ENCODE assay signal across 1 cellular context in the genomic region with DNA sequence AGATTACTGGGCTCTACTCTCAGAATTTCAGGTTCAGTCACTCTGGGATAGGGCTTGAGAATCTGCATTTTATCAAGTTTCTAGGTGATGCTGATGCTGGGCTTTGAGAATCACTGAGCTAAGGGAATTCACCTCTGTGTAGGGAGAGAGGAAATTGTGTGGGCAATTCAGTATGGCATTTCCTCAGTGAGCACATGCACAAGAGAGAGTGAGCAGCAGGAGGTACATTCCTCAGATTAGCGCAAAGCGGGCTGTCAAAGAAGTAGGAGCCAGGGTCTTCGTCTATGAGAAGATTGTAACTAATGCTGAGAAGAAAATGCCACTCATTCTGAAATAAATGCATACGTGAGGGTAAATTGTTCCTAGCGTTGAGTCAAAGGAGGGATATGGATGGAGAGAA.
TF ChIP-seq lines count a peak whose summit lies in the region.

No MANE protein-coding gene starts in this region.

TF ChIP-seq in GM23338, 12 proteins besides CTCF, POLR2A, EP300 and RAD21:
- TF ChIP-seq JUNB (IDR thresholded peaks at IDR 0.05; ENCODE audit: unreplicated experiment): no peak
- TF ChIP-seq, protein P1, sequence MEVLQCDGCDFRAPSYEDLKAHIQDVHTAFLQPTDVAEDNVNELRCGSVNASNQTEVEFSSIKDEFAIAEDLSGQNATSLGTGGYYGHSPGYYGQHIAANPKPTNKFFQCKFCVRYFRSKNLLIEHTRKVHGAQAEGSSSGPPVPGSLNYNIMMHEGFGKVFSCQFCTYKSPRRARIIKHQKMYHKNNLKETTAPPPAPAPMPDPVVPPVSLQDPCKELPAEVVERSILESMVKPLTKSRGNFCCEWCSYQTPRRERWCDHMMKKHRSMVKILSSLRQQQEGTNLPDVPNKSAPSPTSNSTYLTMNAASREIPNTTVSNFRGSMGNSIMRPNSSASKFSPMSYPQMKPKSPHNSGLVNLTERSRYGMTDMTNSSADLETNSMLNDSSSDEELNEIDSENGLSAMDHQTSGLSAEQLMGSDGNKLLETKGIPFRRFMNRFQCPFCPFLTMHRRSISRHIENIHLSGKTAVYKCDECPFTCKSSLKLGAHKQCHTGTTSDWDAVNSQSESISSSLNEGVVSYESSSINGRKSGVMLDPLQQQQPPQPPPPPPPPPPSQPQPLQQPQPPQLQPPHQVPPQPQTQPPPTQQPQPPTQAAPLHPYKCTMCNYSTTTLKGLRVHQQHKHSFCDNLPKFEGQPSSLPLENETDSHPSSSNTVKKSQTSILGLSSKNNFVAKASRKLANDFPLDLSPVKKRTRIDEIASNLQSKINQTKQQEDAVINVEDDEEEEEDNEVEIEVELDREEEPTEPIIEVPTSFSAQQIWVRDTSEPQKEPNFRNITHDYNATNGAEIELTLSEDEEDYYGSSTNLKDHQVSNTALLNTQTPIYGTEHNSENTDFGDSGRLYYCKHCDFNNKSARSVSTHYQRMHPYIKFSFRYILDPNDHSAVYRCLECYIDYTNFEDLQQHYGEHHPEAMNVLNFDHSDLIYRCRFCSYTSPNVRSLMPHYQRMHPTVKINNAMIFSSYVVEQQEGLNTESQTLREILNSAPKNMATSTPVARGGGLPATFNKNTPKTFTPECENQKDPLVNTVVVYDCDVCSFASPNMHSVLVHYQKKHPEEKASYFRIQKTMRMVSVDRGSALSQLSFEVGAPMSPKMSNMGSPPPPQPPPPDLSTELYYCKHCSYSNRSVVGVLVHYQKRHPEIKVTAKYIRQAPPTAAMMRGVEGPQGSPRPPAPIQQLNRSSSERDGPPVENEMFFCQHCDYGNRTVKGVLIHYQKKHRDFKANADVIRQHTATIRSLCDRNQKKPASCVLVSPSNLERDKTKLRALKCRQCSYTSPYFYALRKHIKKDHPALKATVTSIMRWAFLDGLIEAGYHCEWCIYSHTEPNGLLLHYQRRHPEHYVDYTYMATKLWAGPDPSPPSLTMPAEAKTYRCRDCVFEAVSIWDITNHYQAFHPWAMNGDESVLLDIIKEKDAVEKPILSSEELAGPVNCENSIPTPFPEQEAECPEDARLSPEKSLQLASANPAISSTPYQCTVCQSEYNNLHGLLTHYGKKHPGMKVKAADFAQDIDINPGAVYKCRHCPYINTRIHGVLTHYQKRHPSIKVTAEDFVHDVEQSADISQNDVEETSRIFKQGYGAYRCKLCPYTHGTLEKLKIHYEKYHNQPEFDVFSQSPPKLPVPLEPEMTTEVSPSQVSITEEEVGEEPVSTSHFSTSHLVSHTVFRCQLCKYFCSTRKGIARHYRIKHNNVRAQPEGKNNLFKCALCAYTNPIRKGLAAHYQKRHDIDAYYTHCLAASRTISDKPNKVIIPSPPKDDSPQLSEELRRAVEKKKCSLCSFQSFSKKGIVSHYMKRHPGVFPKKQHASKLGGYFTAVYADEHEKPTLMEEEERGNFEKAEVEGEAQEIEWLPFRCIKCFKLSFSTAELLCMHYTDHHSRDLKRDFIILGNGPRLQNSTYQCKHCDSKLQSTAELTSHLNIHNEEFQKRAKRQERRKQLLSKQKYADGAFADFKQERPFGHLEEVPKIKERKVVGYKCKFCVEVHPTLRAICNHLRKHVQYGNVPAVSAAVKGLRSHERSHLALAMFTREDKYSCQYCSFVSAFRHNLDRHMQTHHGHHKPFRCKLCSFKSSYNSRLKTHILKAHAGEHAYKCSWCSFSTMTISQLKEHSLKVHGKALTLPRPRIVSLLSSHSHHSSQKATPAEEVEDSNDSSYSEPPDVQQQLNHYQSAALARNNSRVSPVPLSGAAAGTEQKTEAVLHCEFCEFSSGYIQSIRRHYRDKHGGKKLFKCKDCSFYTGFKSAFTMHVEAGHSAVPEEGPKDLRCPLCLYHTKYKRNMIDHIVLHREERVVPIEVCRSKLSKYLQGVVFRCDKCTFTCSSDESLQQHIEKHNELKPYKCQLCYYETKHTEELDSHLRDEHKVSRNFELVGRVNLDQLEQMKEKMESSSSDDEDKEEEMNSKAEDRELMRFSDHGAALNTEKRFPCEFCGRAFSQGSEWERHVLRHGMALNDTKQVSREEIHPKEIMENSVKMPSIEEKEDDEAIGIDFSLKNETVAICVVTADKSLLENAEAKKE (CRISPR knock-in tag; IDR thresholded peaks at IDR 0.05): no peak
- no peak for TF ChIP-seq ZNF114 (CRISPR knock-in tag; IDR thresholded peaks at IDR 0.05)
- no peak for TF ChIP-seq CREB1 (CRISPR knock-in tag; IDR thresholded peaks at IDR 0.05; ENCODE audit: low read depth)
- TF ChIP-seq, protein P2, sequence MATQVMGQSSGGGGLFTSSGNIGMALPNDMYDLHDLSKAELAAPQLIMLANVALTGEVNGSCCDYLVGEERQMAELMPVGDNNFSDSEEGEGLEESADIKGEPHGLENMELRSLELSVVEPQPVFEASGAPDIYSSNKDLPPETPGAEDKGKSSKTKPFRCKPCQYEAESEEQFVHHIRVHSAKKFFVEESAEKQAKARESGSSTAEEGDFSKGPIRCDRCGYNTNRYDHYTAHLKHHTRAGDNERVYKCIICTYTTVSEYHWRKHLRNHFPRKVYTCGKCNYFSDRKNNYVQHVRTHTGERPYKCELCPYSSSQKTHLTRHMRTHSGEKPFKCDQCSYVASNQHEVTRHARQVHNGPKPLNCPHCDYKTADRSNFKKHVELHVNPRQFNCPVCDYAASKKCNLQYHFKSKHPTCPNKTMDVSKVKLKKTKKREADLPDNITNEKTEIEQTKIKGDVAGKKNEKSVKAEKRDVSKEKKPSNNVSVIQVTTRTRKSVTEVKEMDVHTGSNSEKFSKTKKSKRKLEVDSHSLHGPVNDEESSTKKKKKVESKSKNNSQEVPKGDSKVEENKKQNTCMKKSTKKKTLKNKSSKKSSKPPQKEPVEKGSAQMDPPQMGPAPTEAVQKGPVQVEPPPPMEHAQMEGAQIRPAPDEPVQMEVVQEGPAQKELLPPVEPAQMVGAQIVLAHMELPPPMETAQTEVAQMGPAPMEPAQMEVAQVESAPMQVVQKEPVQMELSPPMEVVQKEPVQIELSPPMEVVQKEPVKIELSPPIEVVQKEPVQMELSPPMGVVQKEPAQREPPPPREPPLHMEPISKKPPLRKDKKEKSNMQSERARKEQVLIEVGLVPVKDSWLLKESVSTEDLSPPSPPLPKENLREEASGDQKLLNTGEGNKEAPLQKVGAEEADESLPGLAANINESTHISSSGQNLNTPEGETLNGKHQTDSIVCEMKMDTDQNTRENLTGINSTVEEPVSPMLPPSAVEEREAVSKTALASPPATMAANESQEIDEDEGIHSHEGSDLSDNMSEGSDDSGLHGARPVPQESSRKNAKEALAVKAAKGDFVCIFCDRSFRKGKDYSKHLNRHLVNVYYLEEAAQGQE (IDR thresholded peaks at IDR 0.05; ENCODE audit: unreplicated experiment): no peak
- TF ChIP-seq, protein P3, sequence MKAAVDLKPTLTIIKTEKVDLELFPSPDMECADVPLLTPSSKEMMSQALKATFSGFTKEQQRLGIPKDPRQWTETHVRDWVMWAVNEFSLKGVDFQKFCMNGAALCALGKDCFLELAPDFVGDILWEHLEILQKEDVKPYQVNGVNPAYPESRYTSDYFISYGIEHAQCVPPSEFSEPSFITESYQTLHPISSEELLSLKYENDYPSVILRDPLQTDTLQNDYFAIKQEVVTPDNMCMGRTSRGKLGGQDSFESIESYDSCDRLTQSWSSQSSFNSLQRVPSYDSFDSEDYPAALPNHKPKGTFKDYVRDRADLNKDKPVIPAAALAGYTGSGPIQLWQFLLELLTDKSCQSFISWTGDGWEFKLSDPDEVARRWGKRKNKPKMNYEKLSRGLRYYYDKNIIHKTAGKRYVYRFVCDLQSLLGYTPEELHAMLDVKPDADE (IDR thresholded peaks at IDR 0.05): no peak
- no peak for TF ChIP-seq ZNF331 (CRISPR knock-in tag; IDR thresholded peaks at IDR 0.05; ENCODE audit: low read depth)
- TF ChIP-seq NANOG (IDR thresholded peaks at IDR 0.05; ENCODE audit: borderline replicate concordance): no peak
- TF ChIP-seq STAT1 (IDR thresholded peaks at IDR 0.05; ENCODE audit: unreplicated experiment): no peak
- no peak for TF ChIP-seq EZH2phosphoT487 (IDR thresholded peaks at IDR 0.05; ENCODE audit: unreplicated experiment)
- no peak for TF ChIP-seq EZH2 (IDR thresholded peaks at IDR 0.05; ENCODE audit: low read depth, unreplicated experiment)
- no peak for TF ChIP-seq POLR2AphosphoS5 (IDR thresholded peaks at IDR 0.05; ENCODE audit: low read depth)
TF ChIP-seq in GM23338: peak in this region for 0.
